In genomic region chr11:46020084-46020483, GRCh38 we compare ENCODE assay signal across 22 cellular contexts.
"Had no signal": no experiment of that assay in that cellular context is flagged by ENCODE, and none has a peak within 500 bp of the region (broad histone marks: within the 10 kb centered on the region; RNA-seq: fewer than 3 reads in every experiment).

No MANE protein-coding gene starts in this region.

- H3K36me3 Mint-ChIP-seq: natural killer cell had no signal

- H3K27ac Mint-ChIP-seq: mesothelial cell of epicardium; nephron progenitor cell; progenitor cell of endocrine pancreas; stimulated activated naive B cell treated with anti-CD40 and anti-IgM and Interleukin-4, amounts not matched to agents 10 μg/mL and 1 μg/mL and 100 μg/mL, for 72 hours had no signal

- H3K27me3 Mint-ChIP-seq: naive B cell; progenitor cell of endocrine pancreas; stimulated activated naive B cell treated with anti-CD40 and anti-IgM and Interleukin-4, amounts not matched to agents 10 μg/mL and 1 μg/mL and 100 μg/mL, for 72 hours had no signal

- H3K4me1 Mint-ChIP-seq: nephron progenitor cell had no signal

- DNase-seq: islet precursor cell; left ventricle myocardium inferior; mesendoderm; naive B cell; natural killer cell; nephron progenitor cell; ovary; right cardiac atrium; stimulated activated CD4-positive, alpha-beta T cell treated with anti-CD3 and anti-CD28 coated beads, Interleukin-12 subunit alpha, Interleukin-12 subunit beta, amount 100 ng/mL, for 4 hours; stimulated activated CD4-positive, alpha-beta T cell treated with anti-CD3 and anti-CD28 coated beads, Interleukin-15, amount 100 ng/mL, for 24 hours; stimulated activated CD4-positive, alpha-beta T cell treated with anti-CD3 and anti-CD28 coated beads, Interleukin-2, amount 100 ng/mL, for 24 hours; stimulated activated CD4-positive, alpha-beta T cell treated with anti-CD3 and anti-CD28 coated beads, Interleukin-4, amount 100 ng/mL, for 1 hour; stimulated activated naive B cell treated with anti-CD40 and anti-IgM and Interleukin-4, amounts not matched to agents 10 μg/mL and 1 μg/mL and 100 μg/mL, for 72 hours; stimulated activated naive CD8-positive, alpha-beta T cell treated with anti-CD3 and anti-CD28 coated beads, Interleukin-15, Interleukin-2, amounts not matched to agents 100 U/mL and 50 U/mL, for 24 hours; stomach; testis; thyroid gland; transverse colon; upper lobe of left lung had no signal

- H3K4me3 Mint-ChIP-seq: mesothelial cell of epicardium; naive B cell; natural killer cell; nephron progenitor cell; stimulated activated naive B cell treated with anti-CD40 and anti-IgM and Interleukin-4, amounts not matched to agents 10 μg/mL and 1 μg/mL and 100 μg/mL, for 72 hours had no signal

- ATAC-seq: natural killer cell; right cardiac atrium; sciatic nerve; stimulated activated naive B cell treated with anti-CD40 and anti-IgM and Interleukin-4, amounts not matched to agents 10 μg/mL and 1 μg/mL and 100 μg/mL, for 72 hours; stimulated activated naive CD8-positive, alpha-beta T cell treated with anti-CD3 and anti-CD28 coated beads, Interleukin-15, Interleukin-2, amounts not matched to agents 100 U/mL and 50 U/mL, for 24 hours had no signal

- H3K9me3 Mint-ChIP-seq: natural killer cell; stimulated activated naive B cell treated with anti-CD40 and anti-IgM and Interleukin-4, amounts not matched to agents 10 μg/mL and 1 μg/mL and 100 μg/mL, for 72 hours had no signal
